Comparison of ENCODE assay signal across 9 cellular contexts in genomic region chr2:26982102-26982742, GRCh38. TPM values are rescaled to one million over a fixed set of nuclear protein-coding genes. Genes with fewer than 3 reads are reported as not detected.
DNase-seq lines count a peak whose midpoint lies in the region; ATAC-seq and TF ChIP-seq lines count a peak whose summit lies in the region.
"Had no signal": no experiment of that assay in that cellular context is flagged by ENCODE, and none has a peak within 500 bp of the region (broad histone marks: within the 10 kb centered on the region; RNA-seq: fewer than 3 reads in every experiment).

No MANE protein-coding gene starts in this region.

- no peak overlapping the region for H3K4me3 Mint-ChIP-seq in activated CD4-positive, alpha-beta T cell treated with anti-CD3 and anti-CD28 coated beads for 36 hours
- H3K4me3 Mint-ChIP-seq in progenitor cell of endocrine pancreas (ENCODE audit: low read depth) = no peak overlapping the region

- H3K9ac ChIP-seq in MM.1S (ENCODE audit: low read length) (no peak overlapping the region), SU-DHL-6 (ENCODE audit: low read length) (no peak overlapping the region)
- H3K9ac ChIP-seq: BLaER1 treated with 17β-estradiol and CSF1 and Interleukin-3, amounts not matched to agents 10 nM and 100 nM had no signal

- H3K27ac ChIP-seq in MM.1S (ENCODE audit: low read length) = no peak overlapping the region
- no peak overlapping the region for H3K27ac ChIP-seq in SU-DHL-6 (ENCODE audit: low read depth, low read length)
- H3K27ac ChIP-seq in foreskin keratinocyte = no peak overlapping the region
- H3K27ac ChIP-seq: BLaER1 treated with 17β-estradiol and CSF1 and Interleukin-3, amounts not matched to agents 10 nM and 100 nM had no signal

- no peak overlapping the region for H3K4me3 ChIP-seq in MM.1S (ENCODE audit: low read length)
- no peak overlapping the region for H3K4me3 ChIP-seq in SU-DHL-6 (ENCODE audit: insufficient read depth, low read length, poor library complexity, severe bottlenecking)
- H3K4me3 ChIP-seq: BLaER1 treated with 17β-estradiol and CSF1 and Interleukin-3, amounts not matched to agents 10 nM and 100 nM had no signal

- POLR2A ChIA-PET in activated CD4-positive, alpha-beta T cell treated with anti-CD3 and anti-CD28 coated beads for 36 hours (lab: Charles Lee) = no interaction called here

- H3K9me2 ChIP-seq in MM.1S (replicated peaks; ENCODE audit: insufficient read depth, low read length) = no peaks in the 10 kb centered on the region
- H3K9me2 ChIP-seq in SU-DHL-6 (replicated peaks; ENCODE audit: insufficient read depth, low read length) = no peaks in the 10 kb centered on the region

- H3K36me3 ChIP-seq in MM.1S (replicated peaks; ENCODE audit: insufficient read depth, low read length) = no peaks in the 10 kb centered on the region
- H3K36me3 ChIP-seq in SU-DHL-6 (ENCODE audit: low read length) = no peaks in the 10 kb centered on the region
- H3K36me3 ChIP-seq: BLaER1 treated with 17β-estradiol and CSF1 and Interleukin-3, amounts not matched to agents 10 nM and 100 nM had no signal

- H3K4me1 ChIP-seq in MM.1S (ENCODE audit: low read length) = no peaks in the 10 kb centered on the region
- H3K4me1 ChIP-seq in foreskin keratinocyte = no peaks in the 10 kb centered on the region
- H3K4me1 ChIP-seq: BLaER1 treated with 17β-estradiol and CSF1 and Interleukin-3, amounts not matched to agents 10 nM and 100 nM had no signal

- no peak overlapping the region for H3K4me2 ChIP-seq in MM.1S (ENCODE audit: low read depth, low read length)
- H3K4me2 ChIP-seq in SU-DHL-6 (ENCODE audit: low read depth, low read length, poor library complexity, severe bottlenecking) = no peak overlapping the region
- H3K4me2 ChIP-seq: BLaER1 treated with 17β-estradiol and CSF1 and Interleukin-3, amounts not matched to agents 10 nM and 100 nM had no signal

- no peaks in the 10 kb centered on the region for H4K20me1 ChIP-seq in MM.1S (ENCODE audit: insufficient read depth, low read length)
- no peaks in the 10 kb centered on the region for H4K20me1 ChIP-seq in SU-DHL-6 (ENCODE audit: low read depth, low read length)

- no peaks in the 10 kb centered on the region for H3K4me1 Mint-ChIP-seq in activated CD4-positive, alpha-beta T cell treated with anti-CD3 and anti-CD28 coated beads for 36 hours
- peaks cover 7% of the 10 kb centered on the region for H3K4me1 Mint-ChIP-seq in progenitor cell of endocrine pancreas (ENCODE audit: low read depth)

- no peak overlapping the region for H3K27ac Mint-ChIP-seq in activated CD4-positive, alpha-beta T cell treated with anti-CD3 and anti-CD28 coated beads for 36 hours
- no peak overlapping the region for H3K27ac Mint-ChIP-seq in progenitor cell of endocrine pancreas

- CTCF ChIA-PET in activated CD4-positive, alpha-beta T cell treated with anti-CD3 and anti-CD28 coated beads for 36 hours (lab: Charles Lee) = interaction anchor here (0.7 to 2.6 kb wide), 13 partner anchors 9 to 256 kb away, joined by 3 to 12 read pairs (median 4); partner anchors contain the start of gene MAPRE3

- H2AFZ ChIP-seq in MM.1S (ENCODE audit: low read length) = no peak overlapping the region
- no peak overlapping the region for H2AFZ ChIP-seq in SU-DHL-6 (ENCODE audit: low read depth, low read length, severe bottlenecking)

- no peaks in the 10 kb centered on the region for H3K27me3 Mint-ChIP-seq in activated CD4-positive, alpha-beta T cell treated with anti-CD3 and anti-CD28 coated beads for 36 hours
- H3K27me3 Mint-ChIP-seq in progenitor cell of endocrine pancreas = peaks cover 3% of the 10 kb centered on the region

- peak; percentile 42 for DNase-seq in activated CD4-positive, alpha-beta T cell treated with anti-CD3 and anti-CD28 coated beads for 36 hours
- no peak for DNase-seq in activated CD4-positive, alpha-beta T cell treated with anti-CD3 and anti-CD28 coated beads for 1 hour
- no peak for DNase-seq in MM.1S
- peak; percentile 19 to 28 for DNase-seq in foreskin keratinocyte
- DNase-seq in progenitor cell of endocrine pancreas (ENCODE audit: low spot score, unreplicated experiment) = peak; percentile 23
- no peak for DNase-seq in foreskin melanocyte

- intact Hi-C loops in activated CD4-positive, alpha-beta T cell treated with anti-CD3 and anti-CD28 coated beads for 36 hours (cut with DNase I, micrococcal nuclease) = no loop called here

- H3F3A ChIP-seq in MM.1S (ENCODE audit: insufficient read depth, low read length) (no peaks in the 10 kb centered on the region), SU-DHL-6 (ENCODE audit: insufficient read depth) (no peaks in the 10 kb centered on the region)

- ATAC-seq in activated CD4-positive, alpha-beta T cell treated with anti-CD3 and anti-CD28 coated beads for 36 hours = peak; percentile 57
- ATAC-seq in foreskin keratinocyte (peak; percentile 71), GM19324 (IDR thresholded peaks at IDR 0.05; ENCODE audit: low FRiP score, unreplicated experiment) (no peak)

- H3K9me3 ChIP-seq in MM.1S (replicated peaks; ENCODE audit: insufficient read depth, low read length) (no peaks in the 10 kb centered on the region), SU-DHL-6 (ENCODE audit: insufficient read depth, low read length) (no peaks in the 10 kb centered on the region)
- H3K9me3 ChIP-seq: BLaER1 treated with 17β-estradiol and CSF1 and Interleukin-3, amounts not matched to agents 10 nM and 100 nM had no signal

- TF ChIP-seq CTCF in MM.1S (IDR thresholded peaks at IDR 0.05; ENCODE audit: low read length) = peak; percentile 17; the same call in 1 of the 2 replicates
- peak; percentile 9 for TF ChIP-seq CTCF in SU-DHL-6 (IDR thresholded peaks at IDR 0.05; ENCODE audit: insufficient read depth, low read length, poor library complexity, severe bottlenecking)
- TF ChIP-seq CTCF in foreskin keratinocyte (conservative IDR thresholded peaks at IDR 0.05) = peak; percentile 42
- TF ChIP-seq CTCF in progenitor cell of endocrine pancreas (IDR thresholded peaks at IDR 0.05; ENCODE audit: unreplicated experiment) = peak; percentile 51

- no peaks in the 10 kb centered on the region for H3K36me3 Mint-ChIP-seq in activated CD4-positive, alpha-beta T cell treated with anti-CD3 and anti-CD28 coated beads for 36 hours (ENCODE audit: low read depth)
- H3K36me3 Mint-ChIP-seq in progenitor cell of endocrine pancreas (ENCODE audit: insufficient read depth) = no peaks in the 10 kb centered on the region

- no peaks in the 10 kb centered on the region for H3K9me3 Mint-ChIP-seq in activated CD4-positive, alpha-beta T cell treated with anti-CD3 and anti-CD28 coated beads for 36 hours (ENCODE audit: low read depth)
- H3K9me3 Mint-ChIP-seq in progenitor cell of endocrine pancreas (ENCODE audit: low read depth) = no peaks in the 10 kb centered on the region

- H3K79me2 ChIP-seq in MM.1S (ENCODE audit: low read length) (no peaks in the 10 kb centered on the region), SU-DHL-6 (ENCODE audit: insufficient read depth, low read length) (no peaks in the 10 kb centered on the region)

- H3K27me3 ChIP-seq in MM.1S (replicated peaks; ENCODE audit: insufficient read depth, low read length) (no peaks in the 10 kb centered on the region), SU-DHL-6 (ENCODE audit: low read length) (no peaks in the 10 kb centered on the region), foreskin keratinocyte (no peaks in the 10 kb centered on the region)
- H3K27me3 ChIP-seq: BLaER1 treated with 17β-estradiol and CSF1 and Interleukin-3, amounts not matched to agents 10 nM and 100 nM had no signal

RNA-seq across cellular contexts. Expression of gene MAPRE3, which starts 11.8 kb away (rescaled TPM):
- 1 to 10 TPM; 3.2 to 4.1 TPM for total RNA-seq in activated CD4-positive, alpha-beta T cell treated with anti-CD3 and anti-CD28 coated beads for 36 hours
- 6.8 and 7.7 TPM in 2 replicates for total RNA-seq in foreskin keratinocyte
- 8.9 and 11.0 TPM in 2 replicates for polyA plus RNA-seq in foreskin keratinocyte
- 18.0 and 18.6 TPM in 2 replicates for total RNA-seq in progenitor cell of endocrine pancreas

RNA-seq across cellular contexts. Expression of gene TMEM214, which starts 50.5 kb away (rescaled TPM):
- total RNA-seq in activated CD4-positive, alpha-beta T cell treated with anti-CD3 and anti-CD28 coated beads for 36 hours = 10 to 100 TPM; 54.1 to 69.1 TPM
- total RNA-seq in foreskin keratinocyte (40.0 and 47.7 TPM in 2 replicates), progenitor cell of endocrine pancreas (54.0 and 55.2 TPM in 2 replicates)
- polyA plus RNA-seq in foreskin keratinocyte = 49.2 and 53.8 TPM in 2 replicates

Comparison
In these comparisons a context has a peak if more than half of its experiments do, and no peak if none do; other contexts are left out.
1. DNase-seq: peak in activated CD4-positive, alpha-beta T cell treated with anti-CD3 and anti-CD28 coated beads for 36 hours (single experiment), foreskin keratinocyte (2 of 2) and progenitor cell of endocrine pancreas (single experiment); none in activated CD4-positive, alpha-beta T cell treated with anti-CD3 and anti-CD28 coated beads for 1 hour (single experiment), MM.1S (single experiment) and foreskin melanocyte (single experiment).
2. Peak in every context shown above with its lines, with median percentiles within 50 percentile points of each other: CTCF ChIP-seq.